1 cellular context compared by ENCODE assay signal in genomic region chr1:160666079-160666442, GRCh38.
TF ChIP-seq lines count a peak whose summit lies in the region.

No MANE protein-coding gene starts in this region.

TF ChIP-seq in GM23338, 12 proteins besides CTCF, POLR2A, EP300 and RAD21 (continued from another document):
- TF ChIP-seq ZNF462 (CRISPR knock-in tag; IDR thresholded peaks at IDR 0.05): no peak
- TF ChIP-seq POLR2AphosphoS5 (IDR thresholded peaks at IDR 0.05; ENCODE audit: low read depth): no peak
- TF ChIP-seq REST (IDR thresholded peaks at IDR 0.05; ENCODE audit: unreplicated experiment): no peak
- no peak for TF ChIP-seq ZNF331 (CRISPR knock-in tag; IDR thresholded peaks at IDR 0.05; ENCODE audit: low read depth)
- TF ChIP-seq STAT1 (IDR thresholded peaks at IDR 0.05; ENCODE audit: unreplicated experiment): no peak
- no peak for TF ChIP-seq ETS1 (IDR thresholded peaks at IDR 0.05)
TF ChIP-seq in GM23338: peak in this region for 0.
